8 cellular contexts compared by ENCODE assay signal in genomic region chr11:13669544-13670488, GRCh38. TPM values are rescaled to one million over a fixed set of nuclear protein-coding genes. Genes with fewer than 3 reads are reported as not detected.
DNase-seq lines count a peak whose midpoint lies in the region; ATAC-seq and TF ChIP-seq lines count a peak whose summit lies in the region.

No MANE protein-coding gene starts in this region.

- H3K36me3 ChIP-seq in SK-N-SH (replicated peaks in 1 of 2; ENCODE audit: control insufficient read depth in 1 of 2, insufficient read depth in 2 of 2, low read length in 1 of 2) (no peaks in the 10 kb centered on the region), skeletal muscle tissue (ENCODE audit: control insufficient read depth in 3 of 3, insufficient read depth in 3 of 3, low read length in 3 of 3) (no peaks in the 10 kb centered on the region)

- H3K4me1 Mint-ChIP-seq in T-cell: peaks cover 51 to 58% (median 52%) of the 10 kb centered on the region in 3 donors

- ATAC-seq in SK-N-SH treated with all-trans-retinoic acid at 6 μM for 48 hours (no peak), T-cell (replicated peaks in 1 of 4) (no peak), GM19467 (IDR thresholded peaks at IDR 0.05; ENCODE audit: unreplicated experiment) (no peak)

- H3F3A ChIP-seq in SK-N-SH (replicated peaks; ENCODE audit: insufficient read depth): peaks cover 9% of the 10 kb centered on the region

- no peaks in the 10 kb centered on the region for H3K9me2 ChIP-seq in SK-N-SH

- peak overlapping the region; percentile 40 to 72 for H3K27ac Mint-ChIP-seq in T-cell

- H3K9ac ChIP-seq in SK-N-SH (peak overlapping the region; percentile 85), skeletal muscle tissue (ENCODE audit: low read depth in 1 of 3, low read length in 3 of 3) (peak overlapping the region; percentile 52 to 85 (median 80))

- H3K36me3 Mint-ChIP-seq in T-cell: peaks cover under 1% of the 10 kb centered on the region

- H3K4me3 ChIP-seq in SK-N-SH (ENCODE audit: low read depth in 2 of 2, low read length in 1 of 2): peak overlapping the region; percentile 62 to 85
- peak overlapping the region; percentile 73 for H3K4me3 ChIP-seq in fibroblast of pulmonary artery (replicated peaks; ENCODE audit: low read depth, low read length)
- H3K4me3 ChIP-seq in skeletal muscle tissue (ENCODE audit: low read length in 3 of 3): peak overlapping the region; percentile 81 to 90 (median 87)

- H3K4me1 ChIP-seq in SK-N-SH (ENCODE audit: control insufficient read depth in 1 of 2, insufficient read depth in 2 of 2, low read depth in 1 of 2, low read length in 1 of 2) (peaks cover 0 to 11% of the 10 kb centered on the region in 2 experiments; a peak in 2 of 4 replicates), skeletal muscle tissue (ENCODE audit: control insufficient read depth in 3 of 3, insufficient read depth in 3 of 3, low read length in 3 of 3) (peaks cover 13 to 19% (median 15%) of the 10 kb centered on the region in 3 donors)

- CTCF ChIA-PET in SK-N-SH (lab: Yijun Ruan, JAX) (interaction anchor here (0.8 to 1.6 kb wide), 3 partner anchors 17 to 335 kb away, joined by 3 to 6 read pairs (median 3); no protein-coding TSS in a partner anchor), T-cell (lab: Charles Lee) (interaction anchor here in 1 of 2 donors (0.6 to 1.4 kb wide), 2 partner anchors 15 to 624 kb away, joined by 3 to 7 read pairs; no protein-coding TSS in a partner anchor)

- peaks cover 52% of the 10 kb centered on the region for H4K20me1 ChIP-seq in SK-N-SH (ENCODE audit: insufficient read depth)

- peaks cover 59% of the 10 kb centered on the region for H3K79me2 ChIP-seq in SK-N-SH (ENCODE audit: insufficient read depth)

- TF ChIP-seq RAD21 in SK-N-SH (IDR thresholded peaks at IDR 0.05; ENCODE audit: low read length): no peak

- peak overlapping the region; percentile 80 for H3K4me2 ChIP-seq in SK-N-SH

- H3K4me3 Mint-ChIP-seq in T-cell: peak overlapping the region; percentile 88 to 97 (median 92)

- POLR2A ChIA-PET in SK-N-SH (lab: Yijun Ruan, JAX): interaction anchor here (0.6 kb wide), 1 partner anchor 17 kb away, joined by 5 read pairs; no protein-coding TSS in a partner anchor
- POLR2A ChIA-PET in T-cell (lab: Charles Lee): interaction anchor here in 1 of 2 donors (0.5 to 0.6 kb wide), 3 partner anchors 74 to 1083 kb away, joined by 3 to 5 read pairs (median 4); no protein-coding TSS in a partner anchor

- H3K27me3 ChIP-seq in SK-N-SH (ENCODE audit: insufficient read depth): no peaks in the 10 kb centered on the region
- H3K27me3 ChIP-seq in skeletal muscle tissue (ENCODE audit: control insufficient read depth in 3 of 3, insufficient read depth in 3 of 3, low read length in 3 of 3): no peaks in the 10 kb centered on the region

- H3K27me3 Mint-ChIP-seq in T-cell: peaks cover 2 to 5% of the 10 kb centered on the region in 2 donors

- H3K9me3 Mint-ChIP-seq in T-cell: no peaks in the 10 kb centered on the region

- DNase-seq in SK-N-SH (no peak), T-cell (no peak), fibroblast of pulmonary artery (ENCODE audit: low read depth) (peak; percentile 26), germinal center (ENCODE audit: low spot score) (no peak), NCI-H146 (lab: John Stamatoyannopoulos, UW) (no peak)

- TF ChIP-seq CTCF in SK-N-SH (IDR thresholded peaks at IDR 0.05): no peak
- no peak for TF ChIP-seq CTCF in fibroblast of pulmonary artery (IDR thresholded peaks at IDR 0.05; ENCODE audit: low read length, missing control alignments)

- peak overlapping the region; percentile 56 to 63; a peak in 2 of 4 replicates for H3K27ac ChIP-seq in SK-N-SH (ENCODE audit: low read depth in 2 of 2, low read length in 1 of 2)
- H3K27ac ChIP-seq in skeletal muscle tissue (ENCODE audit: low read depth, low read length): peak overlapping the region; percentile 59

- peak overlapping the region; percentile 69; the same call in 1 of the 2 replicates for H2AFZ ChIP-seq in SK-N-SH (ENCODE audit: low read depth)

- no peak for TF ChIP-seq EP300 in SK-N-SH (IDR thresholded peaks at IDR 0.05; ENCODE audit: borderline replicate concordance in 1 of 2, low read depth in 1 of 2, low read length in 1 of 2)

- WGBS in SK-N-SH (ENCODE audit: low lambda C conversion rate): 69% methylated on average over 18 of the region's 18 CpGs

- no peaks in the 10 kb centered on the region for H3K9me3 ChIP-seq in SK-N-SH
- H3K9me3 ChIP-seq in skeletal muscle tissue (ENCODE audit: control insufficient read depth in 3 of 3, low read length in 3 of 3): no peaks in the 10 kb centered on the region

TF ChIP-seq in SK-N-SH, 30 proteins besides CTCF, POLR2A, EP300 and RAD21 (continues in another document):
- TF ChIP-seq YY1 (IDR thresholded peaks at IDR 0.05; ENCODE audit: low read depth) (no peak), MXI1 (IDR thresholded peaks at IDR 0.05; ENCODE audit: low read depth, low read length) (no peak), FOXJ3 (CRISPR knock-in tag; IDR thresholded peaks at IDR 0.05) (no peak), GABPA (IDR thresholded peaks at IDR 0.05; ENCODE audit: low read depth) (no peak), TAF1 (IDR thresholded peaks at IDR 0.05; ENCODE audit: borderline replicate concordance, low read depth, low read length) (no peak), TCF12 (IDR thresholded peaks at IDR 0.05) (no peak), RFX5 (IDR thresholded peaks at IDR 0.05; ENCODE audit: low read length) (no peak), MEF2A (IDR thresholded peaks at IDR 0.05; ENCODE audit: borderline replicate concordance, low read depth) (no peak), MAX (IDR thresholded peaks at IDR 0.05; ENCODE audit: low read depth) (no peak), FOXM1 (IDR thresholded peaks at IDR 0.05; ENCODE audit: low read depth) (no peak), NRF1 (IDR thresholded peaks at IDR 0.05; ENCODE audit: low read depth, low read length) (no peak), USF1 (IDR thresholded peaks at IDR 0.05; ENCODE audit: borderline replicate concordance, low read depth) (no peak)
- TF ChIP-seq, protein P1, sequence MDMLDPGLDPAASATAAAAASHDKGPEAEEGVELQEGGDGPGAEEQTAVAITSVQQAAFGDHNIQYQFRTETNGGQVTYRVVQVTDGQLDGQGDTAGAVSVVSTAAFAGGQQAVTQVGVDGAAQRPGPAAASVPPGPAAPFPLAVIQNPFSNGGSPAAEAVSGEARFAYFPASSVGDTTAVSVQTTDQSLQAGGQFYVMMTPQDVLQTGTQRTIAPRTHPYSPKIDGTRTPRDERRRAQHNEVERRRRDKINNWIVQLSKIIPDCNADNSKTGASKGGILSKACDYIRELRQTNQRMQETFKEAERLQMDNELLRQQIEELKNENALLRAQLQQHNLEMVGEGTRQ (IDR thresholded peaks at IDR 0.05; ENCODE audit: borderline replicate concordance, low read depth, low read length): no peak

TF ChIP-seq in SK-N-SH treated with all-trans-retinoic acid at 6 μM for 48 hours, 23 proteins besides CTCF, POLR2A, EP300 and RAD21 (continues in another document):
- TF ChIP-seq CSDC2 (CRISPR knock-in tag; IDR thresholded peaks at IDR 0.05) (no peak), TSHZ2 (CRISPR knock-in tag; IDR thresholded peaks at IDR 0.05) (no peak), GLIS3 (CRISPR knock-in tag; IDR thresholded peaks at IDR 0.05) (no peak), ZNF8 (CRISPR knock-in tag; IDR thresholded peaks at IDR 0.05) (no peak), ISL1 (CRISPR knock-in tag; IDR thresholded peaks at IDR 0.05) (no peak), ZC3H10 (CRISPR knock-in tag; IDR thresholded peaks at IDR 0.05) (no peak), OSR1 (CRISPR knock-in tag; IDR thresholded peaks at IDR 0.05) (no peak), TOX (CRISPR knock-in tag; IDR thresholded peaks at IDR 0.05; ENCODE audit: borderline replicate concordance) (no peak), ARNTL (CRISPR knock-in tag; IDR thresholded peaks at IDR 0.05; ENCODE audit: borderline replicate concordance, low read depth) (no peak)
- TF ChIP-seq, protein P2, sequence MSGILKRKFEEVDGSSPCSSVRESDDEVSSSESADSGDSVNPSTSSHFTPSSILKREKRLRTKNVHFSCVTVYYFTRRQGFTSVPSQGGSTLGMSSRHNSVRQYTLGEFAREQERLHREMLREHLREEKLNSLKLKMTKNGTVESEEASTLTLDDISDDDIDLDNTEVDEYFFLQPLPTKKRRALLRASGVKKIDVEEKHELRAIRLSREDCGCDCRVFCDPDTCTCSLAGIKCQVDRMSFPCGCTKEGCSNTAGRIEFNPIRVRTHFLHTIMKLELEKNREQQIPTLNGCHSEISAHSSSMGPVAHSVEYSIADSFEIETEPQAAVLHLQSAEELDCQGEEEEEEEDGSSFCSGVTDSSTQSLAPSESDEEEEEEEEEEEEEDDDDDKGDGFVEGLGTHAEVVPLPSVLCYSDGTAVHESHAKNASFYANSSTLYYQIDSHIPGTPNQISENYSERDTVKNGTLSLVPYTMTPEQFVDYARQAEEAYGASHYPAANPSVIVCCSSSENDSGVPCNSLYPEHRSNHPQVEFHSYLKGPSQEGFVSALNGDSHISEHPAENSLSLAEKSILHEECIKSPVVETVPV (CRISPR knock-in tag; IDR thresholded peaks at IDR 0.05): no peak

RNA-seq across cellular contexts. Expression of gene FAR1, which starts 1.3 kb away (rescaled TPM):
- 29.0 and 38.8 TPM in 2 replicates for polyA plus RNA-seq in SK-N-SH (2012; rRNA removed)
- polyA plus RNA-seq in SK-N-SH (2012; cell fraction: cytosol; rRNA removed): 38.7 and 39.3 TPM in 2 replicates
- 17.8 and 38.1 TPM in 2 replicates for polyA plus RNA-seq in SK-N-SH (2012; cell fraction: nucleus; rRNA removed)
- total RNA-seq in T-cell (10 to 100 TPM; 25.2 to 35.2 (median 29.6) TPM), skeletal muscle tissue (37.6 TPM)
